In the genomic region with DNA sequence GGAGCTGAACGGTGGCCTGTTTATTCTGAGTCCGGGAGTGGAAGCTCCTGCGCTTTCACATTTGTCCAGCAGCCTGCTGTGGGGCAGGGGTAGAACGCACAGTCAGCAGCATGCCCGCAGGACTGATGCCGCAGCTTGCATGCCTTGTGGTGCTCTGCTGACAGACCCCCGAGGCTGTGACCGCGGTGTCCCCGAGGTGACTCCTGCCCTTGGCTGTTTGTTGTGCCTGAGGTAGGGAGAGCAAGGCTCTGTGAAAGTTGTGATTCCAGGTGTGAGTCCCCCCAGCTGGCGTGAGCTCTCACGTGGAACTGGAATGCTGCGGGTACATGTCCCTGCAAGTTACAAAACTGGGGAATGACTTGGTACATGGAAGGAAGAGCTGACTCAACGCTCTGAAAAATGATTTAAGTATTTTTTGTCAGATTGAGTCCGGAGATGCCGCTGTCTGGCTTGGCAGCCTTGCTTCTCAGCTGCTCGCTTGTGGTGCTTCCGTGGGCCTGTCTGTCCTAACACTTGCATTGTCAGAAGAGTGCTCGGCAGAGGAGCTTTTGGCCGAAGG, we compare ENCODE assay signal across 9 cellular contexts. TPM values are rescaled to one million over a fixed set of nuclear protein-coding genes. Genes with fewer than 3 reads are reported as not detected.
DNase-seq lines count a peak whose midpoint lies in the region; ATAC-seq, FAIRE-seq and TF ChIP-seq lines count a peak whose summit lies in the region.
"Had no signal": no experiment of that assay in that cellular context is flagged by ENCODE, and none has a peak within 500 bp of the region (broad histone marks: within the 10 kb centered on the region; RNA-seq: fewer than 3 reads in every experiment).

No MANE protein-coding gene starts in this region.

- H4K20me1 ChIP-seq in OCI-LY7 (ENCODE audit: insufficient read depth, low read length) = no peaks in the 10 kb centered on the region; the same call in 1 of the 2 replicates

- no peak overlapping the region for H3K27ac ChIP-seq in CD4-positive, CD25-positive, alpha-beta regulatory T cell (ENCODE audit: insufficient read depth, low read length, poor library complexity, severe bottlenecking)
- H3K27ac ChIP-seq in pancreas (peak overlapping the region; percentile 80 to 94 (median 90)), OCI-LY7 (ENCODE audit: low read depth, low read length, poor library complexity, severe bottlenecking) (no peak overlapping the region)

- peak overlapping the region in 1 of 4 donors; percentile 56 for H3K4me3 Mint-ChIP-seq in CD4-positive, CD25-positive, alpha-beta regulatory T cell
- H3K4me3 Mint-ChIP-seq in T-helper 17 cell = no peak overlapping the region

- H3K9me3 ChIP-seq in CD4-positive, CD25-positive, alpha-beta regulatory T cell (ENCODE audit: control insufficient read depth in 2 of 2, low read length in 2 of 2) = no peaks in the 10 kb centered on the region
- H3K9me3 ChIP-seq in T-helper 17 cell (ENCODE audit: control insufficient read depth, low read length, poor library complexity, severe bottlenecking) = no peaks in the 10 kb centered on the region
- H3K9me3 ChIP-seq in pancreas = no peaks in the 10 kb centered on the region
- peaks cover 13% of the 10 kb centered on the region; the same call in 1 of the 2 replicates for H3K9me3 ChIP-seq in OCI-LY7 (ENCODE audit: low read length)

- H3K4me1 ChIP-seq in CD4-positive, CD25-positive, alpha-beta regulatory T cell (ENCODE audit: control insufficient read depth, insufficient read depth, low read length, poor library complexity, severe bottlenecking) = peaks cover 50% of the 10 kb centered on the region
- H3K4me1 ChIP-seq in pancreas = peaks cover 53 to 69% (median 62%) of the 10 kb centered on the region in 3 donors
- H3K4me1 ChIP-seq in OCI-LY7 (ENCODE audit: insufficient read depth, low read length, poor library complexity, severe bottlenecking) = peaks cover 13% of the 10 kb centered on the region

- FAIRE-seq in pancreas (lab: Jason Lieb, UNC) = no peak

- H3K9me2 ChIP-seq in OCI-LY7 (ENCODE audit: insufficient read depth, low read length) = no peaks in the 10 kb centered on the region

- no peak overlapping the region for H3K4me2 ChIP-seq in OCI-LY7 (ENCODE audit: low read length)

- peak overlapping the region in 2 of 3 donors; percentile 65 to 89 for H3K27ac Mint-ChIP-seq in CD4-positive, CD25-positive, alpha-beta regulatory T cell
- H3K27ac Mint-ChIP-seq in T-helper 17 cell = peak overlapping the region; percentile 8

- H3K36me3 Mint-ChIP-seq in CD4-positive, CD25-positive, alpha-beta regulatory T cell = peaks cover 1% of the 10 kb centered on the region
- no peaks in the 10 kb centered on the region for H3K36me3 Mint-ChIP-seq in T-helper 17 cell (ENCODE audit: low read depth)

- H3K36me3 ChIP-seq in CD4-positive, CD25-positive, alpha-beta regulatory T cell (ENCODE audit: control insufficient read depth, insufficient read depth, low read length) = no peaks in the 10 kb centered on the region
- H3K36me3 ChIP-seq in pancreas (no peaks in the 10 kb centered on the region), OCI-LY7 (ENCODE audit: insufficient read depth, low read length) (peaks cover under 1% of the 10 kb centered on the region; the same call in 1 of the 2 replicates)

- ATAC-seq in CD4-positive, CD25-positive, alpha-beta regulatory T cell (ENCODE audit: low read depth in 2 of 2) = no peak
- ATAC-seq in T-helper 17 cell (no peak), pancreas (peak in 1 of 4 donors; percentile 0), HG03432 (IDR thresholded peaks at IDR 0.05; ENCODE audit: unreplicated experiment) (no peak), HG03565 (IDR thresholded peaks at IDR 0.05; ENCODE audit: unreplicated experiment) (no peak)

- DNase-seq in CD4-positive, CD25-positive, alpha-beta regulatory T cell = no peak
- no peak for DNase-seq in T-helper 17 cell
- peak; percentile 82 for DNase-seq in fibroblast of pulmonary artery (ENCODE audit: low read depth)
- DNase-seq in pancreas = peak in 3 of 6 donors; percentile 33 to 42 (median 42)
- no peak for DNase-seq in activated CD4-positive, CD25-positive, alpha-beta regulatory T cell treated with anti-CD3 and anti-CD28 coated beads, Interleukin-2, amount 50 U/mL, for 72 hours
- no peak for DNase-seq in OCI-LY7 (ENCODE audit: low spot score)
- DNase-seq: KBM-7 had no signal

- WGBS in pancreas, 2 donors = 37 to 39% methylated on average over 20 of the region's 20 CpGs

- no peaks in the 10 kb centered on the region for H3K27me3 ChIP-seq in CD4-positive, CD25-positive, alpha-beta regulatory T cell (ENCODE audit: control insufficient read depth, insufficient read depth, low read length)
- H3K27me3 ChIP-seq in pancreas = no peaks in the 10 kb centered on the region

- no peaks in the 10 kb centered on the region for H3K9me3 Mint-ChIP-seq in CD4-positive, CD25-positive, alpha-beta regulatory T cell

- H3K27me3 Mint-ChIP-seq in CD4-positive, CD25-positive, alpha-beta regulatory T cell = no peaks in the 10 kb centered on the region
- H3K27me3 Mint-ChIP-seq in T-helper 17 cell = no peaks in the 10 kb centered on the region

- intact Hi-C loops in pancreas (cut with DNase I) (no loop called here), OCI-LY7 (cut with micrococcal nuclease; ENCODE audit: unreplicated experiment) (no loop called here)

- H3K79me2 ChIP-seq in OCI-LY7 (ENCODE audit: insufficient read depth, low read depth, low read length) = peaks cover 42% of the 10 kb centered on the region

- no peak overlapping the region for H3K4me3 ChIP-seq in CD4-positive, CD25-positive, alpha-beta regulatory T cell (ENCODE audit: low read depth, low read length)
- no peak overlapping the region for H3K4me3 ChIP-seq in fibroblast of pulmonary artery (replicated peaks; ENCODE audit: low read depth, low read length)
- H3K4me3 ChIP-seq in pancreas = peak overlapping the region in 1 of 4 donors; percentile 0
- no peak overlapping the region for H3K4me3 ChIP-seq in OCI-LY7 (ENCODE audit: low read depth, low read length, poor library complexity, severe bottlenecking)

- POLR2A ChIA-PET in OCI-LY7 (lab: Charles Lee) = no interaction called here

- no peak overlapping the region for H2AFZ ChIP-seq in OCI-LY7 (ENCODE audit: low read length)

- BruUV-seq in OCI-LY7 (replicated peaks; lab: Mats Ljungman, UMichigan) = no TSS peak

- peaks cover 21 to 54% (median 42%) of the 10 kb centered on the region in 4 donors for H3K4me1 Mint-ChIP-seq in CD4-positive, CD25-positive, alpha-beta regulatory T cell
- peaks cover 38% of the 10 kb centered on the region for H3K4me1 Mint-ChIP-seq in T-helper 17 cell

- CTCF ChIA-PET in OCI-LY7 (lab: Charles Lee; ENCODE audit: unreplicated experiment) = no interaction called here

- TF ChIP-seq CTCF in fibroblast of pulmonary artery (IDR thresholded peaks at IDR 0.05; ENCODE audit: low read length, missing control alignments) (no peak), pancreas (IDR thresholded peaks at IDR 0.05) (no peak), OCI-LY7 (conservative IDR thresholded peaks at IDR 0.05; ENCODE audit: low read length) (no peak)

RNA-seq across cellular contexts. Expression of gene MLXIP, which starts 18.1 kb away (rescaled TPM):
- 83.2 TPM for total RNA-seq in CD4-positive, CD25-positive, alpha-beta regulatory T cell
- 1 to 10 TPM; 5.0 to 7.9 (median 7.8) TPM for polyA plus RNA-seq in CD4-positive, CD25-positive, alpha-beta regulatory T cell
- total RNA-seq in T-helper 17 cell = 10 to 100 TPM; 83.4 to 86.0 TPM
- total RNA-seq in pancreas = 10 to 100 TPM; 44.0 to 78.0 (median 55.5) TPM
- polyA plus RNA-seq in pancreas = 10 to 100 TPM; 35.4 to 90.1 TPM
- 18.6 and 27.5 TPM in 2 replicates for total RNA-seq in OCI-LY7 (2014; rRNA removed; shearing (Covaris generic))
- total RNA-seq in OCI-LY7 (2022) = 44.7 and 59.9 TPM in 2 replicates

Comparison
In these comparisons a context has a peak if more than half of its experiments do, and no peak if none do; other contexts are left out.
1. H3K27ac ChIP-seq: peak in pancreas (4 of 4); none in CD4-positive, CD25-positive, alpha-beta regulatory T cell (single experiment) and OCI-LY7 (single experiment).